ENCODE assay signal across 29 cellular contexts in genomic region chr2:209946539-209946938, GRCh38. TPM values are rescaled to one million over a fixed set of nuclear protein-coding genes. Genes with fewer than 3 reads are reported as not detected.
DNase-seq lines count a peak whose midpoint lies in the region; TF ChIP-seq lines count a peak whose summit lies in the region.
"Had no signal": no experiment of that assay in that cellular context is flagged by ENCODE, and none has a peak within 500 bp of the region (broad histone marks: within the 10 kb centered on the region; RNA-seq: fewer than 3 reads in every experiment).

No MANE protein-coding gene starts in this region.

- H4K20me1 ChIP-seq in smooth muscle cell (ENCODE audit: low read depth): no peaks in the 10 kb centered on the region

- CTCF ChIA-PET in Calu3 (lab: Charles Lee): no interaction called here

- H3K9ac ChIP-seq in smooth muscle cell (ENCODE audit: low read depth): no peak overlapping the region

- H3K9me3 Mint-ChIP-seq in Calu3 (ENCODE audit: low read depth, unreplicated experiment): peaks cover under 1% of the 10 kb centered on the region
- H3K9me3 Mint-ChIP-seq: activated CD4-positive, alpha-beta T cell treated with anti-CD3 and anti-CD28 coated beads, Interleukin-2, amount 10 ng/mL, durations not matched to agents 24 days and 14 days; activated naive CD8-positive, alpha-beta T cell treated with anti-CD3 and anti-CD28 coated beads for 36 hours; activated T-cell treated with anti-CD3 and anti-CD28 coated beads, Interleukin-2, amount 50 U/mL, for 24 hours; natural killer cell treated with Interleukin-12 subunit alpha and Interleukin-12 subunit beta and Interleukin-15 and Interleukin-18, amount 100 ng/mL, for 72 hours; stimulated activated memory B cell treated with anti-CD40 and anti-IgM and Interleukin-4, amounts not matched to agents 10 μg/mL and 1 μg/mL and 100 μg/mL, for 72 hours had no signal

- H3K4me3 Mint-ChIP-seq in Calu3 (ENCODE audit: low read depth, unreplicated experiment): no peak overlapping the region
- H3K4me3 Mint-ChIP-seq: activated CD4-positive, alpha-beta T cell treated with anti-CD3 and anti-CD28 coated beads, Interleukin-2, amount 10 ng/mL, durations not matched to agents 24 days and 14 days; activated naive CD8-positive, alpha-beta T cell treated with anti-CD3 and anti-CD28 coated beads for 36 hours; activated T-cell treated with anti-CD3 and anti-CD28 coated beads, Interleukin-2, amount 50 U/mL, for 24 hours; GM23338; IgD-negative memory B cell; natural killer cell treated with Interleukin-12 subunit alpha and Interleukin-12 subunit beta and Interleukin-15 and Interleukin-18, amount 100 ng/mL, for 72 hours; stimulated activated memory B cell treated with anti-CD40 and anti-IgM and Interleukin-4, amounts not matched to agents 10 μg/mL and 1 μg/mL and 100 μg/mL, for 72 hours had no signal

- no peak overlapping the region for H3K27ac ChIP-seq in smooth muscle cell (ENCODE audit: low read depth)
- H3K27ac ChIP-seq: gastroesophageal sphincter, hepatocyte, Peyer's patch, upper lobe of right lung had no signal

- H3K36me3 Mint-ChIP-seq in Calu3 (ENCODE audit: insufficient read depth, unreplicated experiment): no peaks in the 10 kb centered on the region
- H3K36me3 Mint-ChIP-seq: activated naive CD8-positive, alpha-beta T cell treated with anti-CD3 and anti-CD28 coated beads for 36 hours; IgD-negative memory B cell; natural killer cell treated with Interleukin-12 subunit alpha and Interleukin-12 subunit beta and Interleukin-15 and Interleukin-18, amount 100 ng/mL, for 72 hours; stimulated activated memory B cell treated with anti-CD40 and anti-IgM and Interleukin-4, amounts not matched to agents 10 μg/mL and 1 μg/mL and 100 μg/mL, for 72 hours had no signal

- no peaks in the 10 kb centered on the region for H3K9me3 ChIP-seq in smooth muscle cell (replicated peaks; ENCODE audit: low read depth)
- H3K9me3 ChIP-seq: gastroesophageal sphincter, Peyer's patch, upper lobe of right lung had no signal

- no peak overlapping the region for H2AFZ ChIP-seq in smooth muscle cell (ENCODE audit: low read depth)
- H2AFZ ChIP-seq: GM23338, hepatocyte had no signal

- H3K4me3 ChIP-seq in astrocyte of the spinal cord (ENCODE audit: low read depth, low read length) (no peak overlapping the region), fibroblast of mammary gland (ENCODE audit: control insufficient read depth, low read depth, low read length) (no peak overlapping the region), smooth muscle cell (no peak overlapping the region)
- H3K4me3 ChIP-seq: gastroesophageal sphincter, GM23338, hepatocyte, lung, Peyer's patch, upper lobe of right lung had no signal

- in situ Hi-C loops in astrocyte of the spinal cord (cut with HindIII; ENCODE audit: low sequenced_read_pairs): no loop called here

- H3K27ac Mint-ChIP-seq in Calu3 (ENCODE audit: unreplicated experiment): no peak overlapping the region
- H3K27ac Mint-ChIP-seq: activated CD4-positive, alpha-beta T cell treated with anti-CD3 and anti-CD28 coated beads, Interleukin-2, amount 10 ng/mL, durations not matched to agents 24 days and 14 days; activated naive CD8-positive, alpha-beta T cell treated with anti-CD3 and anti-CD28 coated beads for 36 hours; activated T-cell treated with anti-CD3 and anti-CD28 coated beads, Interleukin-2, amount 50 U/mL, for 24 hours; GM23338; IgD-negative memory B cell; natural killer cell treated with Interleukin-12 subunit alpha and Interleukin-12 subunit beta and Interleukin-15 and Interleukin-18, amount 100 ng/mL, for 72 hours; stimulated activated memory B cell treated with anti-CD40 and anti-IgM and Interleukin-4, amounts not matched to agents 10 μg/mL and 1 μg/mL and 100 μg/mL, for 72 hours had no signal

- H3K79me2 ChIP-seq in smooth muscle cell (ENCODE audit: low read depth): no peaks in the 10 kb centered on the region
- H3K79me2 ChIP-seq: hepatocyte had no signal

- H3K27me3 ChIP-seq in smooth muscle cell (ENCODE audit: low read depth): no peaks in the 10 kb centered on the region
- H3K27me3 ChIP-seq: gastroesophageal sphincter, hepatocyte, Peyer's patch, upper lobe of right lung had no signal

- no peak overlapping the region for H3K4me2 ChIP-seq in smooth muscle cell
- H3K4me2 ChIP-seq: GM23338, hepatocyte had no signal

- no peak for TF ChIP-seq CTCF in astrocyte of the spinal cord (IDR thresholded peaks at IDR 0.05; ENCODE audit: low read depth, low read length)
- no peak for TF ChIP-seq CTCF in fibroblast of mammary gland (conservative IDR thresholded peaks at IDR 0.05; ENCODE audit: control insufficient read depth, insufficient read depth, low read depth, low read length)
- no peak for TF ChIP-seq CTCF in smooth muscle cell (IDR thresholded peaks at IDR 0.05; ENCODE audit: borderline replicate concordance, insufficient read depth, poor library complexity, severe bottlenecking)
- TF ChIP-seq CTCF in Calu3 (IDR thresholded peaks at IDR 0.05; ENCODE audit: unreplicated experiment): no peak

- DNase-seq in M059J (ENCODE audit: low read depth) (peak; percentile 3), astrocyte of the spinal cord (ENCODE audit: low read depth, low spot score) (peak; percentile 47), fibroblast of mammary gland (ENCODE audit: low read depth) (peak; percentile 29), smooth muscle cell (lab: John Stamatoyannopoulos, UW; ENCODE audit: unreplicated experiment) (no peak), Calu3 (no peak)
- no peak for DNase-seq in activated CD8-positive, alpha-beta memory T cell treated with anti-CD3 and anti-CD28 coated beads for 24 hours
- no peak for DNase-seq in central memory CD4-positive, alpha-beta T cell
- DNase-seq: activated CD4-positive, alpha-beta T cell treated with anti-CD3 and anti-CD28 coated beads, Interleukin-2, amount 10 ng/mL, durations not matched to agents 24 days and 14 days; activated effector memory CD4-positive, alpha-beta T cell treated with anti-CD3 and anti-CD28 coated beads, Interleukin-2, amount 50 U/mL, for 16 hours; activated naive CD8-positive, alpha-beta T cell treated with anti-CD3 and anti-CD28 coated beads for 36 hours; activated T-cell treated with anti-CD3 and anti-CD28 coated beads, Interleukin-2, amount 50 U/mL, for 24 hours; DND-41; GF-D8; NCI-H1048; NCI-H1694; NCI-H774; occipital lobe; Peyer's patch; SIG-M5; substantia nigra; T-helper 9 cell; upper lobe of right lung had no signal

- no TSS peak for BruUV-seq in Calu3 (replicated peaks; lab: Mats Ljungman, UMichigan)

- H3K36me3 ChIP-seq in smooth muscle cell (ENCODE audit: low read depth): no peaks in the 10 kb centered on the region
- H3K36me3 ChIP-seq: gastroesophageal sphincter, Peyer's patch, upper lobe of right lung had no signal

- intact Hi-C loops in Calu3 (cut with micrococcal nuclease; ENCODE audit: unreplicated experiment): no loop called here

- H3F3A ChIP-seq in smooth muscle cell (ENCODE audit: low read depth): no peaks in the 10 kb centered on the region

- H3K27me3 Mint-ChIP-seq in Calu3 (ENCODE audit: unreplicated experiment): no peaks in the 10 kb centered on the region

- H3K4me1 Mint-ChIP-seq in Calu3 (ENCODE audit: low read depth, unreplicated experiment): peaks cover 14% of the 10 kb centered on the region
- H3K4me1 Mint-ChIP-seq: activated CD4-positive, alpha-beta T cell treated with anti-CD3 and anti-CD28 coated beads, Interleukin-2, amount 10 ng/mL, durations not matched to agents 24 days and 14 days; activated naive CD8-positive, alpha-beta T cell treated with anti-CD3 and anti-CD28 coated beads for 36 hours; IgD-negative memory B cell; stimulated activated memory B cell treated with anti-CD40 and anti-IgM and Interleukin-4, amounts not matched to agents 10 μg/mL and 1 μg/mL and 100 μg/mL, for 72 hours had no signal

- no peaks in the 10 kb centered on the region for H3K4me1 ChIP-seq in smooth muscle cell (ENCODE audit: low read depth)
- H3K4me1 ChIP-seq: Peyer's patch, upper lobe of right lung had no signal

- 92% methylated on average over 1 of the region's 1 CpG for WGBS in smooth muscle cell (ENCODE audit: low lambda C conversion rate)

RNA-seq across cellular contexts. Expression of gene RPE, which starts 55.9 kb away (rescaled TPM):
- 79.5 and 114 TPM in 2 replicates for total RNA-seq in M059J (2014; rRNA removed; shearing (Covaris generic))
- total RNA-seq in smooth muscle cell (53.2 and 64.3 TPM in 2 replicates), Calu3 (2022) (84.7 and 94.9 TPM in 2 replicates)
- polyA plus RNA-seq in smooth muscle cell: 24.3 and 25.1 TPM in 2 replicates

Comparison
In these comparisons a context has a peak if more than half of its experiments do, and no peak if none do; other contexts are left out.
1. DNase-seq: peak in M059J (single experiment), astrocyte of the spinal cord (single experiment) and fibroblast of mammary gland (single experiment); none in smooth muscle cell (single experiment), activated CD8-positive, alpha-beta memory T cell treated with anti-CD3 and anti-CD28 coated beads for 24 hours (single experiment), central memory CD4-positive, alpha-beta T cell (single experiment) and Calu3 (single experiment).